32 cellular contexts compared by ENCODE assay signal in genomic region chr14:22660654-22661053, GRCh38. TPM values are rescaled to one million over a fixed set of nuclear protein-coding genes. Genes with fewer than 3 reads are reported as not detected.
"Had no signal": no experiment of that assay in that cellular context is flagged by ENCODE, and none has a peak within 500 bp of the region (broad histone marks: within the 10 kb centered on the region; RNA-seq: fewer than 3 reads in every experiment).

No MANE protein-coding gene starts in this region.

- H3K36me3 ChIP-seq: stomach, suprapubic skin, thoracic aorta, thyroid gland, tibial artery, tibial nerve, transverse colon, upper lobe of left lung, upper lobe of right lung, uterus, vagina had no signal

- H3K27me3 ChIP-seq: stomach, suprapubic skin, testis, thyroid gland, tibial artery, tibial nerve, transverse colon, upper lobe of left lung, upper lobe of right lung, uterus, vagina had no signal

- FAIRE-seq: urothelium cell line had no signal

- H3K36me3 Mint-ChIP-seq: stimulated activated effector memory CD8-positive, alpha-beta T cell treated with anti-CD3 and anti-CD28 coated beads, Interleukin-12 subunit alpha, Interleukin-12 subunit beta, amount 100 ng/mL, for 72 hours; stimulated activated memory B cell treated with anti-CD40 and anti-IgM and Interleukin-4, amounts not matched to agents 10 μg/mL and 1 μg/mL and 100 μg/mL, for 72 hours; stimulated activated naive B cell treated with anti-CD40 and anti-IgM and Interleukin-4, amounts not matched to agents 10 μg/mL and 1 μg/mL and 100 μg/mL, for 72 hours; type B pancreatic cell had no signal

- H3K4me3 ChIP-seq: stomach, suprapubic skin, testis, thoracic aorta, thyroid gland, tibial artery, tibial nerve, transverse colon, upper lobe of left lung, upper lobe of right lung, uterus, vagina had no signal

- H3K4me1 Mint-ChIP-seq: stimulated activated effector memory CD8-positive, alpha-beta T cell treated with anti-CD3 and anti-CD28 coated beads, Interleukin-12 subunit alpha, Interleukin-12 subunit beta, amount 100 ng/mL, for 72 hours; stimulated activated memory B cell treated with anti-CD40 and anti-IgM and Interleukin-4, amounts not matched to agents 10 μg/mL and 1 μg/mL and 100 μg/mL, for 72 hours; stimulated activated naive B cell treated with anti-CD40 and anti-IgM and Interleukin-4, amounts not matched to agents 10 μg/mL and 1 μg/mL and 100 μg/mL, for 72 hours; stimulated activated naive CD8-positive, alpha-beta T cell treated with anti-CD3 and anti-CD28 coated beads, Interleukin-15, amount 100 ng/mL, for 72 hours had no signal

- H3K27ac ChIP-seq: stomach, suprapubic skin, testis, thoracic aorta, thyroid gland, tibial artery, tibial nerve, transverse colon, upper lobe of left lung, upper lobe of right lung, uterus, vagina had no signal

- DNase-seq: stimulated activated CD4-positive, alpha-beta T cell treated with anti-CD3 and anti-CD28 coated beads, Interleukin-2, amount 100 ng/mL, for 48 hours; stimulated activated CD4-positive, alpha-beta T cell treated with anti-CD3 and anti-CD28 coated beads, Interleukin-4, amount 100 ng/mL, for 1 hour; stimulated activated CD4-positive, alpha-beta T cell treated with anti-CD3 and anti-CD28 coated beads, Interleukin-4, amount 100 ng/mL, for 24 hours; stimulated activated CD4-positive, alpha-beta T cell treated with anti-CD3 and anti-CD28 coated beads, Interleukin-4, amount 100 ng/mL, for 4 hours; stimulated activated CD8-positive, alpha-beta memory T cell treated with anti-CD3 and anti-CD28 coated beads, Interleukin-4, amount 100 ng/mL, for 48 hours; stimulated activated naive B cell treated with anti-CD40 and anti-IgM and Interleukin-4, amounts not matched to agents 10 μg/mL and 1 μg/mL and 100 μg/mL, for 72 hours; stimulated activated naive CD4-positive, alpha-beta T cell; stimulated activated naive CD4-positive, alpha-beta T cell treated with Interleukin-2 at 50 U/mL for 16 hours; stimulated activated naive CD8-positive, alpha-beta T cell treated with anti-CD3 and anti-CD28 coated beads, Interleukin-15, amount 100 ng/mL, for 72 hours; stimulated activated naive CD8-positive, alpha-beta T cell treated with anti-CD3 and anti-CD28 coated beads, Interleukin-15, Interleukin-2, amounts not matched to agents 100 U/mL and 50 U/mL, for 24 hours; stomach; substantia nigra; testis; thyroid gland; tibial artery; transverse colon; trophoblast cell; upper lobe of left lung; upper lobe of right lung; uterus had no signal

- H3K9me3 ChIP-seq: stomach, suprapubic skin, testis, thoracic aorta, thyroid gland, tibial artery, tibial nerve, transverse colon, upper lobe of left lung, upper lobe of right lung, uterus, vagina had no signal

- H3K4me1 ChIP-seq: suprapubic skin, testis, thyroid gland, tibial nerve, upper lobe of left lung, upper lobe of right lung, uterus, vagina had no signal

- H3K27me3 Mint-ChIP-seq: stimulated activated memory B cell treated with anti-CD40 and anti-IgM and Interleukin-4, amounts not matched to agents 10 μg/mL and 1 μg/mL and 100 μg/mL, for 72 hours; stimulated activated naive CD8-positive, alpha-beta T cell treated with anti-CD3 and anti-CD28 coated beads, Interleukin-15, amount 100 ng/mL, for 72 hours; stimulated activated naive CD8-positive, alpha-beta T cell treated with anti-CD3 and anti-CD28 coated beads, Interleukin-15, Interleukin-2, amounts not matched to agents 100 ng/mL and 50 ng/mL, for 24 hours had no signal

- H3K4me3 Mint-ChIP-seq: stimulated activated effector memory CD8-positive, alpha-beta T cell treated with anti-CD3 and anti-CD28 coated beads, Interleukin-12 subunit alpha, Interleukin-12 subunit beta, amount 100 ng/mL, for 72 hours; stimulated activated memory B cell treated with anti-CD40 and anti-IgM and Interleukin-4, amounts not matched to agents 10 μg/mL and 1 μg/mL and 100 μg/mL, for 72 hours; stimulated activated naive B cell treated with anti-CD40 and anti-IgM and Interleukin-4, amounts not matched to agents 10 μg/mL and 1 μg/mL and 100 μg/mL, for 72 hours; stimulated activated naive CD8-positive, alpha-beta T cell treated with anti-CD3 and anti-CD28 coated beads, Interleukin-15, amount 100 ng/mL, for 72 hours; stimulated activated naive CD8-positive, alpha-beta T cell treated with anti-CD3 and anti-CD28 coated beads, Interleukin-15, Interleukin-2, amounts not matched to agents 100 ng/mL and 50 ng/mL, for 24 hours; type B pancreatic cell had no signal

- H3K27ac Mint-ChIP-seq: stimulated activated effector memory CD8-positive, alpha-beta T cell treated with anti-CD3 and anti-CD28 coated beads, Interleukin-12 subunit alpha, Interleukin-12 subunit beta, amount 100 ng/mL, for 72 hours; stimulated activated memory B cell treated with anti-CD40 and anti-IgM and Interleukin-4, amounts not matched to agents 10 μg/mL and 1 μg/mL and 100 μg/mL, for 72 hours; stimulated activated naive B cell treated with anti-CD40 and anti-IgM and Interleukin-4, amounts not matched to agents 10 μg/mL and 1 μg/mL and 100 μg/mL, for 72 hours; stimulated activated naive CD8-positive, alpha-beta T cell treated with anti-CD3 and anti-CD28 coated beads, Interleukin-15, amount 100 ng/mL, for 72 hours; stimulated activated naive CD8-positive, alpha-beta T cell treated with anti-CD3 and anti-CD28 coated beads, Interleukin-15, Interleukin-2, amounts not matched to agents 100 ng/mL and 50 ng/mL, for 24 hours; type B pancreatic cell had no signal

- ATAC-seq: stimulated activated effector memory CD8-positive, alpha-beta T cell treated with anti-CD3 and anti-CD28 coated beads, Interleukin-12 subunit alpha, Interleukin-12 subunit beta, amount 100 ng/mL, for 72 hours; stimulated activated memory B cell treated with anti-CD40 and anti-IgM and Interleukin-4, amounts not matched to agents 10 μg/mL and 1 μg/mL and 100 μg/mL, for 72 hours; stimulated activated naive B cell treated with anti-CD40 and anti-IgM and Interleukin-4, amounts not matched to agents 10 μg/mL and 1 μg/mL and 100 μg/mL, for 72 hours; stimulated activated naive CD8-positive, alpha-beta T cell treated with anti-CD3 and anti-CD28 coated beads, Interleukin-15, amount 100 ng/mL, for 72 hours; stimulated activated naive CD8-positive, alpha-beta T cell treated with anti-CD3 and anti-CD28 coated beads, Interleukin-15, Interleukin-2, amounts not matched to agents 100 U/mL and 50 U/mL, for 24 hours; upper lobe of right lung had no signal

- H3K9me3 Mint-ChIP-seq: stimulated activated effector memory CD8-positive, alpha-beta T cell treated with anti-CD3 and anti-CD28 coated beads, Interleukin-12 subunit alpha, Interleukin-12 subunit beta, amount 100 ng/mL, for 72 hours; stimulated activated memory B cell treated with anti-CD40 and anti-IgM and Interleukin-4, amounts not matched to agents 10 μg/mL and 1 μg/mL and 100 μg/mL, for 72 hours; stimulated activated naive B cell treated with anti-CD40 and anti-IgM and Interleukin-4, amounts not matched to agents 10 μg/mL and 1 μg/mL and 100 μg/mL, for 72 hours; stimulated activated naive CD8-positive, alpha-beta T cell treated with anti-CD3 and anti-CD28 coated beads, Interleukin-15, amount 100 ng/mL, for 72 hours; stimulated activated naive CD8-positive, alpha-beta T cell treated with anti-CD3 and anti-CD28 coated beads, Interleukin-15, Interleukin-2, amounts not matched to agents 100 ng/mL and 50 ng/mL, for 24 hours; type B pancreatic cell had no signal

RNA-seq across cellular contexts. Expression of gene OR6J1, which starts 16.5 kb away (rescaled TPM):
- total RNA-seq: stomach, suprapubic skin, temporal lobe, thoracic aorta, thyroid gland, tibial nerve, transverse colon, upper lobe of right lung, ureter, urinary bladder, vagina had no signal
- polyA plus RNA-seq: stomach, urinary bladder had no signal
